Comparison of ENCODE assay signal across 20 cellular contexts in the genomic region with DNA sequence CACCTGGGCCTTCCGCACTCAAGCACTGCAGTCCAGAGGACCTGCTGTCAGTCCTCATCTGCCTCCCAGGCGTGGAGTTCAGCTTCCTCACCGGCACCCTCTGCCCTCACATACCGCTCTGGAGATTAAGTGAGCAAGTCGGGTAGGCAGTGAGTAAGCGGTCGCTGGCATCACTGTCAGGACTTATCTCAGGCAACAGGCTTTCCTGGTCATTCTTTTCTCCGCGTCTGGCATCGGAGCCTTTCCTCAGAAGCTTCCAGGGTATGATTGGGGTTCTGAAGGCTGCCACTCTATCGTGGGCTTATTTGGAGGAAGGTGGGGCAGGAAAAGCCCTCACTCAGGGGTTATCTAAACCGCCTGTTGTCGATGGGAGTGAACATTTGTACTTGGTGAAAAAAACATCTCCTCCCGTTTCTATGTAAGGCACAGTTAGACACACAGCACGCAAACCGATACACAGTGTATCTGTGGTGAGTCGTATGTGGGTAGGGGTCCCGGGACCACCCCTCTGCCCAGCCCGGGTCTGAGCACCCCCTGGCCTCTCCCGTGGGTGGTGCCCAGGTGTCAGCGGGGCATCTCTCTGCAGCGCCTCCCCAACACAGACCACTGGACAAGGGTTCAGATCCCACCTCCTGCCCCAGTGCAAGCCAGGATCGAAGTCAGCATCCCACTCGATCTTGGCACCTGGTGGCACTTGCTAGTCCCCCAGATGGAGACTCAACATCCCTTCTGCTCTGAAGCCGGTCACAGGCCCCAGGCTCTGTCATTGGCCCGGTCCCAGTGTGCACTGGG.
DNase-seq lines count a peak whose midpoint lies in the region; ATAC-seq and TF ChIP-seq lines count a peak whose summit lies in the region.
"Had no signal": no experiment of that assay in that cellular context is flagged by ENCODE, and none has a peak within 500 bp of the region (broad histone marks: within the 10 kb centered on the region; RNA-seq: fewer than 3 reads in every experiment).

No MANE protein-coding gene starts in this region.

- no peaks in the 10 kb centered on the region for H3K9me3 Mint-ChIP-seq in activated CD8-positive, alpha-beta T cell treated with anti-CD3 and anti-CD28 coated beads, Interleukin-2, amount 10 ng/mL, durations not matched to agents 7 days and 5 days (ENCODE audit: insufficient read depth)
- H3K9me3 Mint-ChIP-seq in activated CD8-positive, alpha-beta T cell treated with anti-CD3 and anti-CD28 coated beads for 36 hours: no peaks in the 10 kb centered on the region
- H3K9me3 Mint-ChIP-seq: activated naive CD4-positive, alpha-beta T cell treated with anti-CD3 and anti-CD28 coated beads for 36 hours had no signal

- H3K4me1 ChIP-seq in right lobe of liver (no peaks in the 10 kb centered on the region), aorta (ENCODE audit: control insufficient read depth in 1 of 2, insufficient read depth in 2 of 2, low read length in 2 of 2) (no peaks in the 10 kb centered on the region), ascending aorta (no peaks in the 10 kb centered on the region)
- H3K4me1 ChIP-seq: BLaER1, colonic mucosa had no signal

- no peak overlapping the region for H3K4me3 ChIP-seq in right lobe of liver
- H3K4me3 ChIP-seq in aorta (ENCODE audit: low read length in 2 of 2): no peak overlapping the region
- no peak overlapping the region for H3K4me3 ChIP-seq in ascending aorta
- H3K4me3 ChIP-seq: BLaER1, colonic mucosa, testis had no signal

- WGBS in right lobe of liver (ENCODE audit: insufficient coverage, low coverage, low lambda C conversion rate, missing lambda C conversion rate): 57% methylated on average over 15 of the region's 26 CpGs
- 92 to 93% methylated on average over 26 of the region's 26 CpGs for WGBS in aorta, 2 donors

- ATAC-seq in activated CD8-positive, alpha-beta T cell treated with anti-CD3 and anti-CD28 coated beads, Interleukin-2, amount 10 ng/mL, durations not matched to agents 7 days and 5 days: no peak
- no peak for ATAC-seq in activated CD8-positive, alpha-beta T cell treated with anti-CD3 and anti-CD28 coated beads for 36 hours
- ATAC-seq in right lobe of liver: peak; percentile 41 to 67 (median 53)
- peak; percentile 70 for ATAC-seq in aorta (ENCODE audit: low FRiP score)

- no peaks in the 10 kb centered on the region for H3K9me3 ChIP-seq in right lobe of liver
- no peaks in the 10 kb centered on the region for H3K9me3 ChIP-seq in aorta (ENCODE audit: control insufficient read depth, low read length)
- H3K9me3 ChIP-seq in ascending aorta: no peaks in the 10 kb centered on the region
- H3K9me3 ChIP-seq: colonic mucosa, testis had no signal

- no peak for DNase-seq in activated CD8-positive, alpha-beta T cell treated with anti-CD3 and anti-CD28 coated beads, Interleukin-2, amount 10 ng/mL, durations not matched to agents 7 days and 5 days
- DNase-seq in activated CD8-positive, alpha-beta T cell treated with anti-CD3 and anti-CD28 coated beads for 36 hours: no peak
- DNase-seq in erythroblast (lab: John Stamatoyannopoulos, UW) (peak; percentile 90 to 95), right lobe of liver (no peak), aorta (no peak), retina (no peak), NCI-H748 (lab: John Stamatoyannopoulos, UW; ENCODE audit: unreplicated experiment) (no peak), ascending aorta (ENCODE audit: low spot score in 2 of 2) (no peak)
- DNase-seq: 8988T; activated naive CD4-positive, alpha-beta T cell treated with anti-CD3 and anti-CD28 coated beads for 36 hours; colonic mucosa; GOT3; KG1; NCI-H2081 treated with DMSO at 0.1 percent for 48 hours; NCI-H69; stimulated activated CD4-positive, alpha-beta T cell treated with anti-CD3 and anti-CD28 coated beads, Interleukin-2, amount 100 ng/mL, for 48 hours; T-helper 9 cell; testis had no signal

- intact Hi-C loops in activated CD8-positive, alpha-beta T cell treated with anti-CD3 and anti-CD28 coated beads for 36 hours (cut with micrococcal nuclease): no loop called here
- intact Hi-C loops in right lobe of liver (cut with DNase I): no loop called here
- intact Hi-C loops in aorta (cut with DNase I): no loop called here
- intact Hi-C loops in ascending aorta (cut with DNase I): no loop called here

- H3K4me1 Mint-ChIP-seq in activated CD8-positive, alpha-beta T cell treated with anti-CD3 and anti-CD28 coated beads, Interleukin-2, amount 10 ng/mL, durations not matched to agents 7 days and 5 days (ENCODE audit: low read depth): peaks cover 16% of the 10 kb centered on the region
- peaks cover 12% of the 10 kb centered on the region for H3K4me1 Mint-ChIP-seq in activated CD8-positive, alpha-beta T cell treated with anti-CD3 and anti-CD28 coated beads for 36 hours (ENCODE audit: low read depth)

- peaks cover 0 to 1% (median 0%) of the 10 kb centered on the region in 4 donors for H3K36me3 ChIP-seq in right lobe of liver
- H3K36me3 ChIP-seq in aorta (ENCODE audit: control insufficient read depth in 1 of 2, insufficient read depth in 2 of 2, low read length in 1 of 2): no peaks in the 10 kb centered on the region
- no peaks in the 10 kb centered on the region for H3K36me3 ChIP-seq in ascending aorta
- H3K36me3 ChIP-seq: colonic mucosa had no signal

- H3K27ac ChIP-seq in right lobe of liver (no peak overlapping the region), aorta (ENCODE audit: low read depth in 1 of 2, low read length in 2 of 2) (no peak overlapping the region), ascending aorta (no peak overlapping the region)
- H3K27ac ChIP-seq: BLaER1, colonic mucosa, epithelial cell of prostate had no signal

- POLR2A ChIA-PET in activated CD8-positive, alpha-beta T cell treated with anti-CD3 and anti-CD28 coated beads, Interleukin-2, amount 10 ng/mL, durations not matched to agents 7 days and 5 days (lab: Charles Lee): no interaction called here
- POLR2A ChIA-PET in activated CD8-positive, alpha-beta T cell treated with anti-CD3 and anti-CD28 coated beads for 36 hours (lab: Charles Lee): interaction anchor here (0.8 kb wide), 1 partner anchor 19 kb away, joined by 3 read pairs; no protein-coding TSS in a partner anchor

- TF ChIP-seq CTCF in activated CD8-positive, alpha-beta T cell treated with anti-CD3 and anti-CD28 coated beads for 36 hours (IDR thresholded peaks at IDR 0.05): no peak
- no peak for TF ChIP-seq CTCF in right lobe of liver (IDR thresholded peaks at IDR 0.05)
- TF ChIP-seq CTCF in ascending aorta (IDR thresholded peaks at IDR 0.05): no peak

- CTCF ChIA-PET in activated CD8-positive, alpha-beta T cell treated with anti-CD3 and anti-CD28 coated beads, Interleukin-2, amount 10 ng/mL, durations not matched to agents 7 days and 5 days (lab: Charles Lee): interaction anchor here (1.6 kb wide), 1 partner anchor 10 kb away, joined by 9 read pairs; no protein-coding TSS in a partner anchor
- CTCF ChIA-PET in activated CD8-positive, alpha-beta T cell treated with anti-CD3 and anti-CD28 coated beads for 36 hours (lab: Charles Lee): interaction anchor here (1.8 kb wide), 1 partner anchor 63 kb away, joined by 7 read pairs; no protein-coding TSS in a partner anchor

- TF ChIP-seq POLR2A in erythroblast (IDR thresholded peaks at IDR 0.05; ENCODE audit: low read length) (peak; percentile 84), right lobe of liver (IDR thresholded peaks at IDR 0.05) (no peak)

- H3K27me3 ChIP-seq in right lobe of liver (no peaks in the 10 kb centered on the region), aorta (ENCODE audit: control insufficient read depth in 1 of 2, insufficient read depth in 2 of 2, low read length in 1 of 2) (no peaks in the 10 kb centered on the region), ascending aorta (no peaks in the 10 kb centered on the region)
- H3K27me3 ChIP-seq: BLaER1, colonic mucosa, testis had no signal

- no peak overlapping the region for H3K4me3 Mint-ChIP-seq in activated CD8-positive, alpha-beta T cell treated with anti-CD3 and anti-CD28 coated beads, Interleukin-2, amount 10 ng/mL, durations not matched to agents 7 days and 5 days
- no peak overlapping the region for H3K4me3 Mint-ChIP-seq in activated CD8-positive, alpha-beta T cell treated with anti-CD3 and anti-CD28 coated beads for 36 hours
- H3K4me3 Mint-ChIP-seq: activated naive CD4-positive, alpha-beta T cell treated with anti-CD3 and anti-CD28 coated beads for 36 hours had no signal

- no peaks in the 10 kb centered on the region for H3K27me3 Mint-ChIP-seq in activated CD8-positive, alpha-beta T cell treated with anti-CD3 and anti-CD28 coated beads, Interleukin-2, amount 10 ng/mL, durations not matched to agents 7 days and 5 days (ENCODE audit: low read depth)
- no peaks in the 10 kb centered on the region for H3K27me3 Mint-ChIP-seq in activated CD8-positive, alpha-beta T cell treated with anti-CD3 and anti-CD28 coated beads for 36 hours

- H3K27ac Mint-ChIP-seq in activated CD8-positive, alpha-beta T cell treated with anti-CD3 and anti-CD28 coated beads, Interleukin-2, amount 10 ng/mL, durations not matched to agents 7 days and 5 days: peak overlapping the region; percentile 30
- no peak overlapping the region for H3K27ac Mint-ChIP-seq in activated CD8-positive, alpha-beta T cell treated with anti-CD3 and anti-CD28 coated beads for 36 hours
- H3K27ac Mint-ChIP-seq: activated naive CD4-positive, alpha-beta T cell treated with anti-CD3 and anti-CD28 coated beads for 36 hours had no signal

- peaks cover 14% of the 10 kb centered on the region for H3K36me3 Mint-ChIP-seq in activated CD8-positive, alpha-beta T cell treated with anti-CD3 and anti-CD28 coated beads, Interleukin-2, amount 10 ng/mL, durations not matched to agents 7 days and 5 days (ENCODE audit: low read depth)
- H3K36me3 Mint-ChIP-seq in activated CD8-positive, alpha-beta T cell treated with anti-CD3 and anti-CD28 coated beads for 36 hours (ENCODE audit: low read depth): no peaks in the 10 kb centered on the region

Comparison
In these comparisons a context has a peak if more than half of its experiments do, and no peak if none do; other contexts are left out.
1. ATAC-seq: peak in right lobe of liver (4 of 4) and aorta (single experiment); none in activated CD8-positive, alpha-beta T cell treated with anti-CD3 and anti-CD28 coated beads, Interleukin-2, amount 10 ng/mL, durations not matched to agents 7 days and 5 days (single experiment) and activated CD8-positive, alpha-beta T cell treated with anti-CD3 and anti-CD28 coated beads for 36 hours (single experiment).
2. DNase-seq: peak in erythroblast (2 of 2); none in activated CD8-positive, alpha-beta T cell treated with anti-CD3 and anti-CD28 coated beads, Interleukin-2, amount 10 ng/mL, durations not matched to agents 7 days and 5 days (single experiment), activated CD8-positive, alpha-beta T cell treated with anti-CD3 and anti-CD28 coated beads for 36 hours (single experiment), right lobe of liver (0 of 3), aorta (0 of 2), retina (single experiment), NCI-H748 (single experiment) and ascending aorta (0 of 2).